1 cellular context compared by ENCODE assay signal in the genomic region with DNA sequence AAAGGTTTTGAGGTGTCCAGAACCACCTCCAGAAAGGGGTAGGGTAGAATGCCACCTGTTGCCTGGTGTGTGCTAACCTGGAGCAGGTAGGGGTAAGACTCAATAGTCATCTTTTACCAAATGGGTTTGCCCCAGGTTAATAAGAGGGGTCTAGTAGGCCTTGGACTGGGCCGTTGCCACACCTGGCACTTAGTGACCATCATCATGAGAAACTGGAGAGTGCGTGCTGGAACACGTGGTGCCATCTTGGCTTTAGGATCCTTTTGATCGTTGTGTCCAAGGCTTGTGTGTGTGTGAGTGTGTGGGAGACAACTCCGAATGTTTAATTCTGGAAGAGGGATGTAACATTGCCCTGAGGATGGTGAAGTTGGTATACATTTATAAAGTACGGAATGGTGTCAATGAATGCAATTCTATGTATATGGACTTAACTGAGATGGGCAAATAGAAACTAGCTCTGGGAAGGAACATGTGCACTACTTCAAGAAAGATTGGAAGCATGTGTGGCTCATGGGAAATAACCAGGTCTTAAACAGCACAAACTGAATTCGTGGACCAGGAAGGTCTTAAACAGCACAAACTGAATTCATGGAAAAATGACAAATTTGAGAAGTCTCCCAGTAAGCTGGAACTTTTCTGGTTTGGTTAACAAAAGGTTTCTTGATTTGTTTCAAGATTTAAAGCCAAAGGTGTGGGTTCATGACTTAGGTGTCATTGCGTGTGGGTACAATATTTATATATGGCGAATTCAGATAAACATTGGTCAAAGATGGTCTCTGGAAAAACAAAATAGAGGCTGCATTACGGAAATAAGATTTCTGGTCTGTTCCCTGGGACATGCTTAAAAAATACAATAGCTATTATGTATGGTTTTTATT.
TF ChIP-seq lines count a peak whose summit lies in the region.

No MANE protein-coding gene starts in this region.

TF ChIP-seq in H1, 55 proteins besides CTCF, POLR2A, EP300 and RAD21:
- TF ChIP-seq POLR2AphosphoS5 (IDR thresholded peaks at IDR 0.05; ENCODE audit: low read depth, low read length): peak; percentile 92
- no peak for TF ChIP-seq TAF1 (IDR thresholded peaks at IDR 0.05; ENCODE audit: low read depth, low read length)
- no peak for TF ChIP-seq CREB1 (IDR thresholded peaks at IDR 0.05)
- TF ChIP-seq TEAD4 (IDR thresholded peaks at IDR 0.05; ENCODE audit: low read depth, low read length): no peak
